Comparison of ENCODE assay signal across 8 cellular contexts in the genomic region with DNA sequence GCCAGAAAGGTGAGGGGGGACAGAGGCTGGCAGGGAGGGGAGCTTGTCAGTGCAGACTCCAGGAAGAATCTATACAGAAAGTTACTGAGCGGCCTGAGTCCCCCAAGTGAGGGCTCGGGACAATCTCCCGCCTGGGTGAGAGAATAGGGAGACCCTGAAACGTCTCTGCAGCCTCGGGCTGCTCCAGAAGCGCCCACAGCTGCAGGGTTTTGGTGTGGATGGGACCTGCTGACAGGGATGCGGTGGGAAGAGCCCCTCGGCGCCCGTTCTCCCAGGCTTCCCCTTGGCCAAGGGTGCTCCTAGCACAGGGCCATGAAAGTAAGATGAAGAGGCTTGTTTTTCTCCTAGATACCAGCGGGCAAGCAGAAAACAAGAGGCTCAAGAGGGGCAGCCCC. TPM values are rescaled to one million over a fixed set of nuclear protein-coding genes. Genes with fewer than 3 reads are reported as not detected.
DNase-seq lines count a peak whose midpoint lies in the region; ATAC-seq and TF ChIP-seq lines count a peak whose summit lies in the region.

No MANE protein-coding gene starts in this region.

- peaks cover 12% of the 10 kb centered on the region for H3K79me1 ChIP-seq in trophoblast cell (ENCODE audit: low read length)

- peaks cover 7% of the 10 kb centered on the region for H4K20me1 ChIP-seq in OCI-LY7 (ENCODE audit: insufficient read depth, low read length)

- H3K79me2 ChIP-seq in OCI-LY7 (ENCODE audit: insufficient read depth, low read depth, low read length) (peaks cover 46% of the 10 kb centered on the region), trophoblast cell (ENCODE audit: control insufficient read depth, insufficient read depth, low read length, poor library complexity) (peaks cover 18% of the 10 kb centered on the region)

- H3K23ac ChIP-seq in trophoblast cell (ENCODE audit: low read length), result no peak overlapping the region

- H3K18ac ChIP-seq in trophoblast cell (ENCODE audit: low read length), result peak overlapping the region; percentile 98

- H3K27me3 ChIP-seq in trophoblast cell (ENCODE audit: insufficient read depth, low read length), result no peaks in the 10 kb centered on the region

- no peak for DNase-seq in OCI-LY7 (ENCODE audit: low spot score)
- DNase-seq in epithelial cell of prostate (ENCODE audit: low read depth, low spot score), result no peak
- no peak for DNase-seq in trophoblast cell
- DNase-seq in inferior parietal cortex (ENCODE audit: extremely low spot score), result no peak
- no peak for DNase-seq in DMS 273 (lab: John Stamatoyannopoulos, UW; ENCODE audit: unreplicated experiment)
- DNase-seq in NK-92 treated with Interleukin-12 subunit alpha and Interleukin-12 subunit beta, amount 100 ng/mL, for 24 hours (lab: John Stamatoyannopoulos, UW), result no peak

- no CpG with 5 or more reads among the region's 11 CpGs for WGBS in trophoblast cell (ENCODE audit: extremely low coverage, insufficient coverage, insufficient read length)

- H3K27ac ChIP-seq in OCI-LY7 (ENCODE audit: low read depth, low read length, poor library complexity, severe bottlenecking) (peak overlapping the region; percentile 81), epithelial cell of prostate (peak overlapping the region; percentile 81), trophoblast cell (ENCODE audit: low read depth, low read length) (peak overlapping the region; percentile 85)

- peak overlapping the region; percentile 93 for H3K4me2 ChIP-seq in OCI-LY7 (ENCODE audit: low read length)
- H3K4me2 ChIP-seq in trophoblast cell (ENCODE audit: low read length), result peak overlapping the region; percentile 70

- no peak for ATAC-seq in HG03196 (IDR thresholded peaks at IDR 0.05; ENCODE audit: unreplicated experiment)

- H3K4me3 ChIP-seq in GM12875 (ENCODE audit: low read depth, low read length) (peak overlapping the region; percentile 100), OCI-LY7 (ENCODE audit: low read depth, low read length, poor library complexity, severe bottlenecking) (peak overlapping the region; percentile 92), trophoblast cell (ENCODE audit: low read depth, low read length) (peak overlapping the region; percentile 93)

- H2AFZ ChIP-seq in OCI-LY7 (ENCODE audit: low read length) (peak overlapping the region; percentile 15; the same call in 1 of the 2 replicates), trophoblast cell (ENCODE audit: insufficient read depth, low read length, poor library complexity) (peak overlapping the region; percentile 24)

- H2BK5ac ChIP-seq in trophoblast cell (ENCODE audit: low read depth, low read length, poor library complexity), result peak overlapping the region; percentile 55

- peak overlapping the region; percentile 95 for H4K91ac ChIP-seq in trophoblast cell (ENCODE audit: low read depth, low read length)

- H2AK5ac ChIP-seq in trophoblast cell (ENCODE audit: low read length), result peak overlapping the region; percentile 24

- H3K36me3 ChIP-seq in OCI-LY7 (ENCODE audit: insufficient read depth, low read length) (peaks cover 65% of the 10 kb centered on the region; the same call in 1 of the 2 replicates), trophoblast cell (ENCODE audit: control insufficient read depth in 1 of 2, insufficient read depth in 2 of 2, low read length in 2 of 2) (peaks cover 27 to 41% of the 10 kb centered on the region in 2 experiments)

- POLR2A ChIA-PET in OCI-LY7 (lab: Charles Lee), result interaction anchor here (0.8 to 1.2 kb wide), 3 partner anchors 13 to 362 kb away, joined by 3 to 5 read pairs (median 5); partner anchors contain the start of gene DPP3

- TF ChIP-seq CTCF in GM12875 (IDR thresholded peaks at IDR 0.05; ENCODE audit: borderline replicate concordance, insufficient read depth, low read depth, low read length) (no peak), OCI-LY7 (conservative IDR thresholded peaks at IDR 0.05; ENCODE audit: low read length) (no peak)

- BruUV-seq in OCI-LY7 (replicated peaks; lab: Mats Ljungman, UMichigan), result no TSS peak

- H3K14ac ChIP-seq in trophoblast cell (ENCODE audit: low read length), result peak overlapping the region; percentile 96

- H3K9me2 ChIP-seq in OCI-LY7 (ENCODE audit: insufficient read depth, low read length), result no peaks in the 10 kb centered on the region

- H3K9ac ChIP-seq in trophoblast cell (ENCODE audit: low read length), result peak overlapping the region; percentile 91

- H2BK120ac ChIP-seq in trophoblast cell (ENCODE audit: insufficient read depth, low read length, poor library complexity), result no peak overlapping the region

- peak overlapping the region; percentile 83 for H3K4ac ChIP-seq in trophoblast cell (ENCODE audit: low read depth, low read length)

- H2BK12ac ChIP-seq in trophoblast cell (ENCODE audit: low read length), result no peak overlapping the region

- H4K12ac ChIP-seq in trophoblast cell (ENCODE audit: low read depth, low read length), result peak overlapping the region; percentile 98

- CTCF ChIA-PET in OCI-LY7 (lab: Charles Lee; ENCODE audit: unreplicated experiment), result no interaction called here

- H3K9me3 ChIP-seq in OCI-LY7 (ENCODE audit: low read length) (no peaks in the 10 kb centered on the region), trophoblast cell (ENCODE audit: insufficient read depth, low read depth, low read length) (no peaks in the 10 kb centered on the region)

- H3K4me1 ChIP-seq in OCI-LY7 (ENCODE audit: insufficient read depth, low read length, poor library complexity, severe bottlenecking), result peaks cover 39% of the 10 kb centered on the region
- peaks cover 14 to 23% of the 10 kb centered on the region in 2 experiments for H3K4me1 ChIP-seq in trophoblast cell (ENCODE audit: control insufficient read depth in 1 of 2, insufficient read depth in 2 of 2, low read length in 2 of 2)

- intact Hi-C loops in OCI-LY7 (cut with micrococcal nuclease; ENCODE audit: unreplicated experiment), result loop anchor here (2.0 to 5.0 kb wide), 2 partner anchors 40 to 360 kb away; partner anchors contain the start of gene DPP3

- peak overlapping the region; percentile 97 for H4K8ac ChIP-seq in trophoblast cell (ENCODE audit: low read depth, low read length)

RNA-seq across cellular contexts. Expression of gene RCE1, which starts 0.7 kb away (rescaled TPM):
- total RNA-seq in OCI-LY7 (2014; rRNA removed; shearing (Covaris generic)), result 45.3 and 62.9 TPM in 2 replicates
- total RNA-seq in OCI-LY7 (2022), result 31.6 and 34.9 TPM in 2 replicates
- 22.5 and 22.6 TPM in 2 replicates for polyA plus RNA-seq in trophoblast cell (2013)

RNA-seq across cellular contexts. Expression of gene LRFN4, which starts 14.4 kb away (rescaled TPM):
- 27.2 and 33.9 TPM in 2 replicates for total RNA-seq in OCI-LY7 (2014; rRNA removed; shearing (Covaris generic))
- 34.9 and 38.6 TPM in 2 replicates for total RNA-seq in OCI-LY7 (2022)
- polyA plus RNA-seq in trophoblast cell (2013), result 8.5 and 9.2 TPM in 2 replicates
